10 cellular contexts compared by ENCODE assay signal in the genomic region with DNA sequence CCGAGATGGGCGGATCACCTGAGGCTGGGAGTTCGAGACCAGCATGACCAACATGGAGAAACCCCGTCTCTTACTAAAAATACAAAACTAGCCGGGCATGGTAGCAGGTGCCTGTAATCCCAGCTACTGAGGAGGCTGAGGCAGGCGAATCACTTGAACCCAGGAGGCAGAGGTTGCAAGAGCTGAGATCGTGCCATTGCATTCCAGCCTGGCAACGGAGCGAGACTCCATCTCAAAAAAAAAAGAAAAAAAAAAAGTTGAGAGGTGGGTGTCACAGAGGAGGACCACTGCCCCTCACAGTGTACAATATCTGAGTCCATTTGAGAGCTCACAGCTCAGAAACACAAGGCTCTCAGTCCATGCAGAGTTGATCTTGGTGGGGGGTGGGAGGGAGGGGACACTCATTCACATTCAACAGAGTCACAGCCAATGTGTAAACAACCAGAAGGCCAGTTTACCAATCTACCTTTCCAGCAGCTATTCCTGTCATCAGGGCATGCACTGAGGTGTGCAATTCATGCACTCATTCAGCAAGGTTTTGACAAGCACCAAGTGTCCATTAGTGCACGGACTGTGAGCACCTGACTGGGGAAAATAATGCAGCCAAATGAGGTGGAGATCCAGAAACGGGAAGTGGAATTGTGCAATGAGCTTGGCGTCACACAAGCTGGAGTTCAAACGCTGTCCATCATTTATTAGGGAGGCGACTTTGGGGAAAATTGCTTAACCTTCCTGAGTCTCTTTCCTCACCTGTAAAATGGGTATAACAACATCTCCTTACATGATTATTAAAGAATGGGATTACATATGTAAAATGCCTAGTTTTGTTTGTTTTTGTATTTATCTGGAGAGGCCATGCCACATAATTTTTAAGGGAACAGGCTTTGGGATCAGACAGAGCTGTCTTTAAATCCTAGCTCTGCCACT. TPM values are rescaled to one million over a fixed set of nuclear protein-coding genes. Genes with fewer than 3 reads are reported as not detected.
DNase-seq lines count a peak whose midpoint lies in the region; ATAC-seq and TF ChIP-seq lines count a peak whose summit lies in the region.
"Had no signal": no experiment of that assay in that cellular context is flagged by ENCODE, and none has a peak within 500 bp of the region (broad histone marks: within the 10 kb centered on the region; RNA-seq: fewer than 3 reads in every experiment).

No MANE protein-coding gene starts in this region.

- H4K20me1 ChIP-seq in BLaER1: peaks cover 3% of the 10 kb centered on the region
- peaks cover 4% of the 10 kb centered on the region for H4K20me1 ChIP-seq in IMR-90 (ENCODE audit: insufficient read depth, low read length)

- H2AK9ac ChIP-seq in IMR-90 (replicated peaks; ENCODE audit: low read depth, low read length, poor library complexity): no peak overlapping the region

- H3K9ac ChIP-seq in BLaER1 (no peak overlapping the region), IMR-90 (ENCODE audit: low read depth, low read length) (no peak overlapping the region)

- in situ Hi-C loops in IMR-90 (cut with MboI; ENCODE audit: low sequenced_read_pairs) (no loop called here), gastrocnemius medialis (cut with MboI; ENCODE audit: low sequenced_read_pairs in 4 of 4) (loop anchor here in 1 of 4 donors (10.0 kb wide), 1 partner anchor 65 kb away; no protein-coding TSS in a partner anchor)

- DNase-seq in IMR-90 (peak; percentile 40), RPMI7951 (ENCODE audit: low read depth) (peak; percentile 10), iris pigment epithelial cell (ENCODE audit: low read depth) (peak; percentile 76), gastrocnemius medialis (no peak)
- no peak for DNase-seq in activated T-cell treated with anti-CD3 and anti-CD28 coated beads, Interleukin-2, amount 50 U/mL, for 72 hours
- DNase-seq in CD4-positive, alpha-beta T cell: no peak
- DNase-seq: CD8-positive, alpha-beta memory T cell; right cardiac atrium had no signal

- peaks cover 16% of the 10 kb centered on the region for H3K4me1 Mint-ChIP-seq in activated T-cell treated with anti-CD3 and anti-CD28 coated beads, Interleukin-2, amount 50 U/mL, for 72 hours (ENCODE audit: low read depth)
- H3K4me1 Mint-ChIP-seq in CD4-positive, alpha-beta T cell (ENCODE audit: low read depth): peaks cover 13% of the 10 kb centered on the region

- H3K9me3 ChIP-seq in BLaER1 (no peaks in the 10 kb centered on the region), IMR-90 (ENCODE audit: control insufficient read depth, insufficient read depth, low read length) (no peaks in the 10 kb centered on the region), gastrocnemius medialis (no peaks in the 10 kb centered on the region)
- no peaks in the 10 kb centered on the region for H3K9me3 ChIP-seq in CD4-positive, alpha-beta T cell (ENCODE audit: control insufficient read depth, low read length)

- H4K5ac ChIP-seq in IMR-90 (ENCODE audit: low read depth, low read length): no peak overlapping the region

- H2AK5ac ChIP-seq in IMR-90 (ENCODE audit: low read depth, low read length): no peak overlapping the region

- H3K4me2 ChIP-seq in BLaER1 (peak overlapping the region; percentile 60), IMR-90 (ENCODE audit: low read depth, low read length) (no peak overlapping the region)

- H3K23ac ChIP-seq in IMR-90 (ENCODE audit: low read depth, low read length): no peak overlapping the region

- H3K9me3 Mint-ChIP-seq in activated T-cell treated with anti-CD3 and anti-CD28 coated beads, Interleukin-2, amount 50 U/mL, for 72 hours: no peaks in the 10 kb centered on the region
- no peaks in the 10 kb centered on the region for H3K9me3 Mint-ChIP-seq in CD4-positive, alpha-beta T cell

- H3K4me3 Mint-ChIP-seq in activated T-cell treated with anti-CD3 and anti-CD28 coated beads, Interleukin-2, amount 50 U/mL, for 72 hours: no peak overlapping the region
- H3K4me3 Mint-ChIP-seq in CD4-positive, alpha-beta T cell: no peak overlapping the region

- TF ChIP-seq CTCF in IMR-90 (conservative IDR thresholded peaks at IDR 0.05; ENCODE audit: low read depth, low read length) (no peak), gastrocnemius medialis (IDR thresholded peaks at IDR 0.05 in 4 of 5, conservative IDR thresholded peaks at IDR 0.05 in 1 of 5) (no peak)
- no peak for TF ChIP-seq CTCF in CD4-positive, alpha-beta T cell (IDR thresholded peaks at IDR 0.05)

- H3K79me1 ChIP-seq in IMR-90 (ENCODE audit: low read depth in 1 of 2, low read length in 2 of 2): peaks cover 6 to 17% of the 10 kb centered on the region in 2 experiments

- intact Hi-C loops in IMR-90 (cut with micrococcal nuclease) (no loop called here), gastrocnemius medialis (cut with DNase I; ENCODE audit: low total_unique reads) (loop anchor here (5.0 kb wide), 2 partner anchors 173 to 1012 kb away; a partner anchor contains a TSS)
- intact Hi-C loops in CD4-positive, alpha-beta T cell (cut with DNase I, micrococcal nuclease): loop anchor here in 1 of 2 experiments (5.0 to 10.0 kb wide), 4 partner anchors 552 to 1027 kb away; a partner anchor contains a TSS

- dilution Hi-C loops in IMR-90 (cut with HindIII; ENCODE audit: low sequenced_read_pairs, unreplicated experiment): no loop called here

- peak overlapping the region; percentile 58 for H2AFZ ChIP-seq in IMR-90 (replicated peaks; ENCODE audit: low read length, poor library complexity)

- H3K14ac ChIP-seq in IMR-90 (replicated peaks; ENCODE audit: low read depth, low read length): no peak overlapping the region

- no TSS peak for BruUV-seq in IMR-90 (replicated peaks; lab: Mats Ljungman, UMichigan)

- no peak overlapping the region for H3K18ac ChIP-seq in IMR-90 (ENCODE audit: low read depth, low read length)

- POLR2A ChIA-PET in IMR-90 (lab: Charles Lee; ENCODE audit: unreplicated experiment): interaction anchor here (0.5 kb wide), 1 partner anchor 53 kb away, joined by 15 read pairs; no protein-coding TSS in a partner anchor
- POLR2A ChIA-PET in CD4-positive, alpha-beta T cell (lab: Charles Lee): interaction anchor here (0.8 kb wide), 1 partner anchor 13 kb away, joined by 3 read pairs; no protein-coding TSS in a partner anchor

- ATAC-seq in IMR-90 (ENCODE audit: low read depth) (no peak), GM18868 (IDR thresholded peaks at IDR 0.05; ENCODE audit: unreplicated experiment) (no peak), gastrocnemius medialis (no peak)
- ATAC-seq in activated T-cell treated with anti-CD3 and anti-CD28 coated beads, Interleukin-2, amount 50 U/mL, for 72 hours (replicated peaks in 1 of 2): no peak
- no peak for ATAC-seq in CD4-positive, alpha-beta T cell (ENCODE audit: poor library complexity)
- ATAC-seq: right cardiac atrium had no signal

- 38% methylated on average over 3 of the region's 14 CpGs; no CpG with 5 or more reads in 1 of the 2 experiments for WGBS in IMR-90 (ENCODE audit: extremely low coverage in 2 of 2, insufficient read length in 1 of 2), 2 experiments

- no peak overlapping the region for H4K91ac ChIP-seq in IMR-90 (ENCODE audit: insufficient read depth, low read depth, low read length)

- peaks cover 3% of the 10 kb centered on the region; the same call in 1 of the 2 replicates for H3K9me1 ChIP-seq in IMR-90 (ENCODE audit: insufficient read depth, low read length)

- H2BK120ac ChIP-seq in IMR-90 (ENCODE audit: low read depth, low read length): no peak overlapping the region

- no peak for TF ChIP-seq POLR2A in IMR-90 (IDR thresholded peaks at IDR 0.05; ENCODE audit: low read depth, low read length)
- no peak for TF ChIP-seq POLR2A in gastrocnemius medialis (IDR thresholded peaks at IDR 0.05)

- H3K36me3 ChIP-seq in BLaER1: no peaks in the 10 kb centered on the region
- no peaks in the 10 kb centered on the region for H3K36me3 ChIP-seq in IMR-90 (ENCODE audit: control insufficient read depth, insufficient read depth, low read length)
- H3K36me3 ChIP-seq in gastrocnemius medialis: no peaks in the 10 kb centered on the region

- peaks cover 0 to 2% of the 10 kb centered on the region in 2 donors for H3K36me3 Mint-ChIP-seq in activated T-cell treated with anti-CD3 and anti-CD28 coated beads, Interleukin-2, amount 50 U/mL, for 72 hours (ENCODE audit: insufficient read depth in 2 of 2)
- H3K36me3 Mint-ChIP-seq in CD4-positive, alpha-beta T cell (ENCODE audit: low read depth): peaks cover 6% of the 10 kb centered on the region

- CTCF ChIA-PET in IMR-90 (lab: Yijun Ruan, JAX): no interaction called here
- CTCF ChIA-PET in CD4-positive, alpha-beta T cell (lab: Charles Lee): no interaction called here

- H3K4me3 ChIP-seq in BLaER1: no peak overlapping the region
- no peak overlapping the region for H3K4me3 ChIP-seq in IMR-90 (ENCODE audit: insufficient read depth, low read depth, low read length)
- no peak overlapping the region for H3K4me3 ChIP-seq in gastrocnemius medialis

- H3K56ac ChIP-seq in IMR-90 (ENCODE audit: extremely low read depth, insufficient read depth, low read length): no peak overlapping the region

- no peaks in the 10 kb centered on the region for H3K27me3 Mint-ChIP-seq in activated T-cell treated with anti-CD3 and anti-CD28 coated beads, Interleukin-2, amount 50 U/mL, for 72 hours (ENCODE audit: low read depth)
- H3K27me3 Mint-ChIP-seq in CD4-positive, alpha-beta T cell: peaks cover 4% of the 10 kb centered on the region

- no peak overlapping the region for H3K4ac ChIP-seq in IMR-90 (ENCODE audit: low read depth, low read length)

- H2BK5ac ChIP-seq in IMR-90 (ENCODE audit: low read depth, low read length, poor library complexity, severe bottlenecking): no peak overlapping the region

- TF ChIP-seq RAD21 in IMR-90 (IDR thresholded peaks at IDR 0.05; ENCODE audit: low read length): no peak

- H4K8ac ChIP-seq in IMR-90 (ENCODE audit: low read depth in 2 of 2, low read length in 2 of 2): no peak overlapping the region

- no peak overlapping the region for H2BK15ac ChIP-seq in IMR-90 (ENCODE audit: low read depth, low read length)

- H3K27me3 ChIP-seq in BLaER1 (no peaks in the 10 kb centered on the region), IMR-90 (ENCODE audit: control insufficient read depth, insufficient read depth, low read length) (peaks cover 5% of the 10 kb centered on the region), gastrocnemius medialis (no peaks in the 10 kb centered on the region)
- H3K27me3 ChIP-seq in CD4-positive, alpha-beta T cell (ENCODE audit: control insufficient read depth, insufficient read depth, low read length): no peaks in the 10 kb centered on the region

- no peak overlapping the region for H2BK20ac ChIP-seq in IMR-90 (ENCODE audit: low read depth, low read length)

- H3K27ac Mint-ChIP-seq in activated T-cell treated with anti-CD3 and anti-CD28 coated beads, Interleukin-2, amount 50 U/mL, for 72 hours: no peak overlapping the region
- H3K27ac Mint-ChIP-seq in CD4-positive, alpha-beta T cell: no peak overlapping the region

- H3K4me1 ChIP-seq in BLaER1 (peaks cover 36% of the 10 kb centered on the region), IMR-90 (ENCODE audit: control insufficient read depth, insufficient read depth, low read length) (peaks cover 3% of the 10 kb centered on the region), gastrocnemius medialis (peaks cover 11 to 13% of the 10 kb centered on the region in 2 donors)

- H3K27ac ChIP-seq in BLaER1 (no peak overlapping the region), IMR-90 (ENCODE audit: insufficient read depth, low read length) (no peak overlapping the region), gastrocnemius medialis (no peak overlapping the region)
- no peak overlapping the region for H3K27ac ChIP-seq in CD4-positive, alpha-beta T cell (ENCODE audit: low read depth, low read length)

RNA-seq across cellular contexts. Expression of a gene that starts 4.4 kb away (rescaled TPM):
- 163 and 241 TPM in 2 replicates for total RNA-seq in IMR-90 (2012; rRNA removed)
- polyA plus RNA-seq in IMR-90 (2012; rRNA removed): 163 and 181 TPM in 2 replicates
- 141 and 165 TPM in 2 replicates for polyA plus RNA-seq in IMR-90 (2012; cell fraction: cytosol; rRNA removed)
- 111 and 312 TPM in 2 replicates for polyA plus RNA-seq in IMR-90 (2012; cell fraction: nucleus; rRNA removed; ENCODE audit: low replicate concordance)
- total RNA-seq in RPMI7951 (2014; rRNA removed; shearing (Covaris generic)): 103 and 123 TPM in 2 replicates
- 100 to 1,000 TPM; 295 to 377 TPM for total RNA-seq in activated T-cell treated with anti-CD3 and anti-CD28 coated beads, Interleukin-2, amount 50 U/mL, for 72 hours
- total RNA-seq in CD4-positive, alpha-beta T cell: 100 to 1,000 TPM; 658 TPM
- total RNA-seq in gastrocnemius medialis: 100 to 1,000 TPM; 313 to 538 (median 374) TPM

RNA-seq across cellular contexts. Expression of a gene that starts 55.5 kb away (rescaled TPM):
- 80.5 and 88.0 TPM in 2 replicates for total RNA-seq in IMR-90 (2012; rRNA removed)
- polyA plus RNA-seq in IMR-90 (2012; rRNA removed): 72.8 and 78.5 TPM in 2 replicates
- 34.2 and 35.5 TPM in 2 replicates for polyA plus RNA-seq in IMR-90 (2012; cell fraction: cytosol; rRNA removed)
- polyA plus RNA-seq in IMR-90 (2012; cell fraction: nucleus; rRNA removed; ENCODE audit: low replicate concordance): 156 and 427 TPM in 2 replicates
- total RNA-seq in RPMI7951 (2014; rRNA removed; shearing (Covaris generic)): 45.9 and 61.9 TPM in 2 replicates
- total RNA-seq in activated T-cell treated with anti-CD3 and anti-CD28 coated beads, Interleukin-2, amount 50 U/mL, for 72 hours: 10 to 100 TPM; 80.6 to 95.5 TPM
- 100 to 1,000 TPM; 107 TPM for total RNA-seq in CD4-positive, alpha-beta T cell
- total RNA-seq in gastrocnemius medialis: 10 to 100 TPM; 60.2 to 73.1 (median 71.6) TPM

Comparison
In these comparisons a context has a peak if more than half of its experiments do, and no peak if none do; other contexts are left out.
1. DNase-seq: peak in IMR-90 (single experiment), RPMI7951 (single experiment) and iris pigment epithelial cell (single experiment); none in activated T-cell treated with anti-CD3 and anti-CD28 coated beads, Interleukin-2, amount 50 U/mL, for 72 hours (0 of 2), CD4-positive, alpha-beta T cell (0 of 10) and gastrocnemius medialis (0 of 2).